Comparison of ENCODE assay signal across 1 cellular context in genomic region chr15:74022706-74023470, GRCh38.
TF ChIP-seq lines count a peak whose summit lies in the region.

No MANE protein-coding gene starts in this region.

TF ChIP-seq in K562, 482 proteins besides CTCF, POLR2A, EP300 and RAD21:
- TF ChIP-seq ZNF512 (tag; IDR thresholded peaks at IDR 0.05) = no peak
- no peak for TF ChIP-seq TAF15 (IDR thresholded peaks at IDR 0.05; ENCODE audit: low read depth, low read length)
- no peak for TF ChIP-seq NCOA1 (IDR thresholded peaks at IDR 0.05; ENCODE audit: low read depth)
- 0 out of 2 replicates have a peak, but pooled peaks have one; percentile 24 for TF ChIP-seq POLR2G (IDR thresholded peaks at IDR 0.05; ENCODE audit: low read depth, low read length)
- no peak for TF ChIP-seq TFAP4 (CRISPR knock-in tag; IDR thresholded peaks at IDR 0.05; ENCODE audit: borderline replicate concordance)
- TF ChIP-seq MTA2 (IDR thresholded peaks at IDR 0.05; ENCODE audit: low read depth) = no peak
- no peak for TF ChIP-seq ZBTB9 (CRISPR knock-in tag; IDR thresholded peaks at IDR 0.05)
- no peak for TF ChIP-seq ZNF830 (CRISPR knock-in tag; IDR thresholded peaks at IDR 0.05)
- peak; percentile 89 for TF ChIP-seq ZBTB33 (CRISPR knock-in tag; IDR thresholded peaks at IDR 0.05)
- no peak for TF ChIP-seq THAP12 (CRISPR knock-in tag; IDR thresholded peaks at IDR 0.05)
- TF ChIP-seq ZNF140 (CRISPR knock-in tag; IDR thresholded peaks at IDR 0.05) = no peak
- no peak for TF ChIP-seq BRD9 (IDR thresholded peaks at IDR 0.05; ENCODE audit: low read depth, partially characterized antibody)
- TF ChIP-seq ZNF280B (CRISPR knock-in tag; IDR thresholded peaks at IDR 0.05) = no peak
